1 cellular context compared by ENCODE assay signal in genomic region chr6:35016417-35017221, GRCh38.
TF ChIP-seq lines count a peak whose summit lies in the region.

No MANE protein-coding gene starts in this region.

TF ChIP-seq in SK-N-SH treated with all-trans-retinoic acid at 6 μM for 48 hours, 23 proteins besides CTCF, POLR2A, EP300 and RAD21 (continued from another document):
- TF ChIP-seq CREB5 (CRISPR knock-in tag; IDR thresholded peaks at IDR 0.05; ENCODE audit: low read depth) (no peak), CSDC2 (CRISPR knock-in tag; IDR thresholded peaks at IDR 0.05) (no peak), BACH2 (CRISPR knock-in tag; IDR thresholded peaks at IDR 0.05; ENCODE audit: borderline replicate concordance) (no peak), PPARA (CRISPR knock-in tag; IDR thresholded peaks at IDR 0.05; ENCODE audit: borderline replicate concordance) (no peak), OSR1 (CRISPR knock-in tag; IDR thresholded peaks at IDR 0.05) (no peak), TOX (CRISPR knock-in tag; IDR thresholded peaks at IDR 0.05; ENCODE audit: borderline replicate concordance) (no peak), CSRNP3 (CRISPR knock-in tag; IDR thresholded peaks at IDR 0.05) (no peak), ZNF70 (CRISPR knock-in tag; IDR thresholded peaks at IDR 0.05) (no peak)
